8 cellular contexts compared by ENCODE assay signal in genomic region chr11:72787262-72788104, GRCh38. TPM values are rescaled to one million over a fixed set of nuclear protein-coding genes. Genes with fewer than 3 reads are reported as not detected.
DNase-seq lines count a peak whose midpoint lies in the region; ATAC-seq and TF ChIP-seq lines count a peak whose summit lies in the region.

No MANE protein-coding gene starts in this region.

- H3K4me3 ChIP-seq in GM23338 (no peak overlapping the region), PC-9 (no peak overlapping the region), prostate gland (no peak overlapping the region), BE2C (ENCODE audit: low read depth, low read length) (no peak overlapping the region)

- H3K27me3 Mint-ChIP-seq in GM23338 (ENCODE audit: insufficient read depth, low read depth, poor library complexity): peaks cover 20% of the 10 kb centered on the region

- H4K20me1 ChIP-seq in GM23338 (replicated peaks; ENCODE audit: insufficient read depth): no peaks in the 10 kb centered on the region
- no peaks in the 10 kb centered on the region for H4K20me1 ChIP-seq in PC-9 (ENCODE audit: insufficient read depth)

- H3K4me1 Mint-ChIP-seq in GM23338: peaks cover 24% of the 10 kb centered on the region

- TF ChIP-seq CTCF in GM23338 (conservative IDR thresholded peaks at IDR 0.05; ENCODE audit: low read depth in 2 of 2) (peak; percentile 22 to 36), PC-9 (conservative IDR thresholded peaks at IDR 0.05) (no peak), prostate gland (IDR thresholded peaks at IDR 0.05) (no peak), BE2C (IDR thresholded peaks at IDR 0.05; ENCODE audit: low read depth, low read length) (no peak; the same call in 1 of the 2 replicates)

- H3K9me2 ChIP-seq in GM23338 (ENCODE audit: insufficient read depth): no peaks in the 10 kb centered on the region
- H3K9me2 ChIP-seq in PC-9 (ENCODE audit: insufficient read depth): no peaks in the 10 kb centered on the region

- DNase-seq in DMS153 treated with DMSO at 0.1 percent for 48 hours (lab: John Stamatoyannopoulos, UW; ENCODE audit: unreplicated experiment): peak; percentile 87
- peak; percentile 95 for DNase-seq in GM23338 (ENCODE audit: low spot score)
- no peak for DNase-seq in PC-9
- DNase-seq in iPS DF 4.7 (ENCODE audit: extremely low read depth, low spot score): peak; percentile 80
- DNase-seq in prostate gland (ENCODE audit: low spot score): no peak
- no peak for DNase-seq in BE2C
- DNase-seq in midbrain (lab: John Stamatoyannopoulos, UW): no peak
- DNase-seq in NCI-H446 (lab: John Stamatoyannopoulos, UW): no peak

- H2AFZ ChIP-seq in GM23338 (peak overlapping the region; percentile 5; the same call in 1 of the 2 replicates), PC-9 (no peak overlapping the region)

- H3K36me3 ChIP-seq in GM23338 (ENCODE audit: insufficient read depth) (no peaks in the 10 kb centered on the region), PC-9 (ENCODE audit: low read depth) (no peaks in the 10 kb centered on the region), prostate gland (no peaks in the 10 kb centered on the region), BE2C (no peaks in the 10 kb centered on the region)

- BruUV-seq in PC-9 (replicated peaks; lab: Mats Ljungman, UMichigan): no TSS peak

- intact Hi-C loops in PC-9 (cut with micrococcal nuclease; ENCODE audit: unreplicated experiment) (no loop called here), prostate gland (cut with DNase I) (no loop called here)

- H3K79me2 ChIP-seq in GM23338 (replicated peaks; ENCODE audit: insufficient read depth): no peaks in the 10 kb centered on the region
- H3K79me2 ChIP-seq in PC-9 (ENCODE audit: low read depth): no peaks in the 10 kb centered on the region

- H3K9me3 Mint-ChIP-seq in GM23338: no peaks in the 10 kb centered on the region

- H3K4me2 ChIP-seq in GM23338 (peak overlapping the region; percentile 40), PC-9 (peak overlapping the region; percentile 58)

- peak overlapping the region; percentile 27; the same call in 1 of the 2 replicates for H3K27ac ChIP-seq in GM23338 (ENCODE audit: low read depth)
- H3K27ac ChIP-seq in PC-9: peak overlapping the region; percentile 80
- H3K27ac ChIP-seq in prostate gland: peak overlapping the region in 1 of 2 donors; percentile 18

- peak; percentile 88 for ATAC-seq in GM23338

- CTCF ChIA-PET in PC-9 (lab: Charles Lee): interaction anchor here (0.6 kb wide), 1 partner anchor 253 kb away, joined by 3 read pairs; no protein-coding TSS in a partner anchor

- no peak overlapping the region for H3K27ac Mint-ChIP-seq in GM23338

- H3K4me3 Mint-ChIP-seq in GM23338: peak overlapping the region; percentile 48; the same call in 2 of the 3 replicates

- no peak for TF ChIP-seq POLR2A in prostate gland (IDR thresholded peaks at IDR 0.05)

- no peaks in the 10 kb centered on the region for H3F3A ChIP-seq in GM23338 (replicated peaks; ENCODE audit: low read depth)
- peaks cover 61% of the 10 kb centered on the region for H3F3A ChIP-seq in PC-9 (ENCODE audit: insufficient read depth, low read depth)

- no peaks in the 10 kb centered on the region for H3K9me3 ChIP-seq in PC-9 (ENCODE audit: insufficient read depth, low read depth)
- no peaks in the 10 kb centered on the region for H3K9me3 ChIP-seq in prostate gland
- H3K9me3 ChIP-seq in BE2C: no peaks in the 10 kb centered on the region

- H3K27me3 ChIP-seq in GM23338 (ENCODE audit: insufficient read depth) (no peaks in the 10 kb centered on the region), PC-9 (ENCODE audit: insufficient read depth, low read depth) (no peaks in the 10 kb centered on the region), prostate gland (replicated peaks; ENCODE audit: insufficient read depth) (no peaks in the 10 kb centered on the region), BE2C (no peaks in the 10 kb centered on the region)

- 79% methylated on average over 16 of the region's 16 CpGs for WGBS in prostate gland

- no peaks in the 10 kb centered on the region for H3K36me3 Mint-ChIP-seq in GM23338 (ENCODE audit: low read depth)

- H3K4me1 ChIP-seq in GM23338 (ENCODE audit: insufficient read depth) (peaks cover 15% of the 10 kb centered on the region), PC-9 (replicated peaks; ENCODE audit: insufficient read depth) (peaks cover 74% of the 10 kb centered on the region), prostate gland (replicated peaks) (peaks cover 7% of the 10 kb centered on the region), BE2C (no peaks in the 10 kb centered on the region)

- POLR2A ChIA-PET in PC-9 (lab: Charles Lee; ENCODE audit: unreplicated experiment): interaction anchor here (0.5 kb wide), 1 partner anchor 18 kb away, joined by 3 read pairs; no protein-coding TSS in a partner anchor

TF ChIP-seq in GM23338, 12 proteins besides CTCF, POLR2A, EP300 and RAD21:
- no peak for TF ChIP-seq NANOG (IDR thresholded peaks at IDR 0.05; ENCODE audit: borderline replicate concordance)
- TF ChIP-seq ETS1 (IDR thresholded peaks at IDR 0.05): no peak
- TF ChIP-seq CREB1 (CRISPR knock-in tag; IDR thresholded peaks at IDR 0.05; ENCODE audit: low read depth): no peak
- no peak for TF ChIP-seq EZH2phosphoT487 (IDR thresholded peaks at IDR 0.05; ENCODE audit: unreplicated experiment)
TF ChIP-seq in GM23338: peak in this region for 0.

RNA-seq across cellular contexts. Expression of gene STARD10, which starts 6.4 kb away (rescaled TPM):
- total RNA-seq in GM23338 (2014; rRNA removed; shearing (Covaris generic)): 14.4 and 20.5 TPM in 2 replicates
- 16.6 and 20.7 TPM in 2 replicates for polyA plus RNA-seq in GM23338 (2016; fragmentation: Nextera tagmentation; extraction: Ambion mirVana)
- total RNA-seq in PC-9 (2021): 145 and 184 TPM in 2 replicates
- total RNA-seq in prostate gland: 100 to 1,000 TPM; 132 to 208 TPM
- polyA plus RNA-seq in BE2C (2012; ENCODE audit: insufficient read depth, insufficient read length, low read depth): 71.9 TPM

RNA-seq across cellular contexts. Expression of gene ATG16L2, which starts 26.7 kb away (rescaled TPM):
- total RNA-seq in GM23338 (2014; rRNA removed; shearing (Covaris generic)): 18.0 and 24.6 TPM in 2 replicates
- polyA plus RNA-seq in GM23338 (2016; fragmentation: Nextera tagmentation; extraction: Ambion mirVana): 9.6 and 10.2 TPM in 2 replicates
- total RNA-seq in PC-9 (2021) (17.5 and 24.0 TPM in 2 replicates), prostate gland (10 to 100 TPM; 27.5 to 29.7 TPM)
- polyA plus RNA-seq in BE2C (2012; ENCODE audit: insufficient read depth, insufficient read length, low read depth): 11.1 TPM

RNA-seq across cellular contexts. Expression of gene ARAP1, which starts 35.3 kb away (rescaled TPM):
- total RNA-seq in GM23338 (2014; rRNA removed; shearing (Covaris generic)): 110 and 116 TPM in 2 replicates
- polyA plus RNA-seq in GM23338 (2016; fragmentation: Nextera tagmentation; extraction: Ambion mirVana): 21.4 and 24.5 TPM in 2 replicates
- total RNA-seq in PC-9 (2021) (151 and 184 TPM in 2 replicates), prostate gland (100 to 1,000 TPM in 1 of 2 donors, 10 to 100 TPM in 1; 95.2 to 109 TPM)
- 43.3 TPM for polyA plus RNA-seq in BE2C (2012; ENCODE audit: insufficient read depth, insufficient read length, low read depth)

Comparison
In these comparisons a context has a peak if more than half of its experiments do, and no peak if none do; other contexts are left out.
1. DNase-seq: peak in DMS153 treated with DMSO at 0.1 percent for 48 hours (single experiment), GM23338 (single experiment) and iPS DF 4.7 (single experiment); none in PC-9 (0 of 2), prostate gland (single experiment), BE2C (single experiment), midbrain (single experiment) and NCI-H446 (0 of 2).
2. CTCF ChIP-seq: peak in GM23338 (2 of 2); none in PC-9 (single experiment), prostate gland (0 of 4) and BE2C (single experiment).